Comparison of ENCODE assay signal across 15 cellular contexts in the genomic region with DNA sequence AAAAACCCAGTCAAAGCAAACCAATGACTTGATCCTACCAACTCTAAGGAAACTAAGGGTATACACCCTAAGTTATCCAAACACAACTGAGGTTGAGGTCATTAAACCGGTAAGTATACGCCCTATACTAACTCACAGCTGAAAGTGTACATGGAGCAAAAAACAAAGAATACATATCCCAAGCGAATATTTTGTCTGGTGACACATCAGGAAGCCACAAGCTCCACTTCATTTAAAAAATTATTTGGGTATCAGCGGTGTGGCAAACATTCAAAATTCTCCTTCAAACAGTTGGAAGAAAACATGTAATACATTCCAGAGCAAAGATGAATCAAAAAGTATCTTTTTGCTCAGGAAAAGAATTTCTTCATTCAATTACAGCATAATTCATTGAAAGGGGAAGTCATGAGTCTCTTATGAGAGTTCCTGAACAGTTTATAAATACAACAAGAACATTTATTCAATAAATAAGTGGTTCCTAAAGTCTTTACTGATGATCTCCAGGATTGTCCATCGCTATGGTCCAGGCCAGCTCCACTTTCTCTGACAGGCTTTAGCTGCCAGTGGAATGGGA. TPM values are rescaled to one million over a fixed set of nuclear protein-coding genes. Genes with fewer than 3 reads are reported as not detected.
DNase-seq lines count a peak whose midpoint lies in the region; ATAC-seq and TF ChIP-seq lines count a peak whose summit lies in the region.
"Had no signal": no experiment of that assay in that cellular context is flagged by ENCODE, and none has a peak within 500 bp of the region (broad histone marks: within the 10 kb centered on the region; RNA-seq: fewer than 3 reads in every experiment).

No MANE protein-coding gene starts in this region.

- H3K27ac ChIP-seq in colonic mucosa = peak overlapping the region; percentile 11
- H3K27ac ChIP-seq in spleen = peak overlapping the region; percentile 29 to 90 (median 83)
- peak overlapping the region in 1 of 4 donors; percentile 9 for H3K27ac ChIP-seq in esophagus muscularis mucosa (replicated peaks in 1 of 4)
- H3K27ac ChIP-seq: tibial artery had no signal

- peaks cover 54% of the 10 kb centered on the region for H3K36me3 Mint-ChIP-seq in T-helper 2 cell treated with Interferon-gamma antibody and Interleukin-4, amounts not matched to agents 5 μg/mL and 100 μg/mL, for 36 hours (ENCODE audit: low read depth)

- no peak for DNase-seq in T-helper 2 cell treated with Interferon-gamma antibody and Interleukin-4, amounts not matched to agents 5 μg/mL and 100 μg/mL, for 36 hours (ENCODE audit: low spot score)
- no peak for DNase-seq in T-helper 2 cell
- peak; percentile 40 for DNase-seq in M059J (ENCODE audit: low read depth)
- no peak for DNase-seq in colonic mucosa
- no peak for DNase-seq in spleen
- DNase-seq in stimulated activated CD4-positive, alpha-beta T cell treated with anti-CD3 and anti-CD28 coated beads, Interleukin-2, amount 100 ng/mL, for 24 hours = no peak
- no peak for DNase-seq in esophagus muscularis mucosa (ENCODE audit: extremely low spot score)
- DNase-seq: activated naive CD4-positive, alpha-beta T cell; cerebellar nuclear complex; DMS53; H7; NCI-H1436 treated with DMSO at 0.1 percent for 48 hours; tibial artery had no signal

- peak overlapping the region; percentile 94 for H3K27ac Mint-ChIP-seq in T-helper 2 cell treated with Interferon-gamma antibody and Interleukin-4, amounts not matched to agents 5 μg/mL and 100 μg/mL, for 36 hours

- H3K4me1 ChIP-seq in colonic mucosa (no peaks in the 10 kb centered on the region), spleen (peaks cover 34 to 88% (median 57%) of the 10 kb centered on the region in 6 donors), esophagus muscularis mucosa (no peaks in the 10 kb centered on the region)
- H3K4me1 ChIP-seq: tibial artery had no signal

- no peaks in the 10 kb centered on the region for H3K27me3 Mint-ChIP-seq in T-helper 2 cell treated with Interferon-gamma antibody and Interleukin-4, amounts not matched to agents 5 μg/mL and 100 μg/mL, for 36 hours (ENCODE audit: low read depth)

- H3K9me3 ChIP-seq in colonic mucosa (no peaks in the 10 kb centered on the region), spleen (no peaks in the 10 kb centered on the region), esophagus muscularis mucosa (no peaks in the 10 kb centered on the region)
- H3K9me3 ChIP-seq: tibial artery had no signal

- H3K4me3 ChIP-seq in colonic mucosa = no peak overlapping the region
- H3K4me3 ChIP-seq in spleen = peak overlapping the region in 1 of 8 donors; percentile 40
- no peak overlapping the region for H3K4me3 ChIP-seq in esophagus muscularis mucosa
- H3K4me3 ChIP-seq: GM12878, tibial artery had no signal

- intact Hi-C loops in colonic mucosa (cut with DNase I) = no loop called here
- intact Hi-C loops in spleen (cut with DNase I; ENCODE audit: low total_unique reads) = no loop called here
- intact Hi-C loops in esophagus muscularis mucosa (cut with DNase I) = no loop called here

- peak overlapping the region; percentile 79 for H3K4me3 Mint-ChIP-seq in T-helper 2 cell treated with Interferon-gamma antibody and Interleukin-4, amounts not matched to agents 5 μg/mL and 100 μg/mL, for 36 hours

- H3K9ac ChIP-seq in colonic mucosa (ENCODE audit: low read depth in 2 of 2, low read length in 2 of 2) = no peak overlapping the region

- no peak for TF ChIP-seq EP300 in esophagus muscularis mucosa (IDR thresholded peaks at IDR 0.05)

- H3K36me3 ChIP-seq in colonic mucosa (peaks cover 7% of the 10 kb centered on the region), spleen (peaks cover 0 to 28% (median 16%) of the 10 kb centered on the region in 6 donors), esophagus muscularis mucosa (peaks cover 0 to 4% (median 2%) of the 10 kb centered on the region in 4 donors)

- no peak for ATAC-seq in GM21576 (IDR thresholded peaks at IDR 0.05; ENCODE audit: unreplicated experiment)
- ATAC-seq: GM12878 had no signal

- TF ChIP-seq CTCF in colonic mucosa (IDR thresholded peaks at IDR 0.05) = no peak
- TF ChIP-seq CTCF in spleen (IDR thresholded peaks at IDR 0.05 in 8 of 11, conservative IDR thresholded peaks at IDR 0.05 in 3 of 11) = no peak
- no peak for TF ChIP-seq CTCF in esophagus muscularis mucosa (IDR thresholded peaks at IDR 0.05)

- WGBS in spleen, 5 donors = 42 to 60% (median 51%) methylated on average over 5 of the region's 5 CpGs
- WGBS in esophagus muscularis mucosa = 81% methylated on average over 5 of the region's 5 CpGs

- H3K9me3 Mint-ChIP-seq in T-helper 2 cell treated with Interferon-gamma antibody and Interleukin-4, amounts not matched to agents 5 μg/mL and 100 μg/mL, for 36 hours = no peaks in the 10 kb centered on the region

- peaks cover 59% of the 10 kb centered on the region for H3K4me1 Mint-ChIP-seq in T-helper 2 cell treated with Interferon-gamma antibody and Interleukin-4, amounts not matched to agents 5 μg/mL and 100 μg/mL, for 36 hours (ENCODE audit: low read depth)

- TF ChIP-seq POLR2A in spleen (IDR thresholded peaks at IDR 0.05) (no peak), esophagus muscularis mucosa (IDR thresholded peaks at IDR 0.05; ENCODE audit: low read depth) (no peak)

- H3K27me3 ChIP-seq in colonic mucosa (no peaks in the 10 kb centered on the region), spleen (replicated peaks in 1 of 7) (no peaks in the 10 kb centered on the region), esophagus muscularis mucosa (no peaks in the 10 kb centered on the region)

RNA-seq across cellular contexts. Expression of gene JAML, which starts 4.5 kb away (rescaled TPM):
- not detected in 2 replicates for total RNA-seq in M059J (2014; rRNA removed; shearing (Covaris generic))
- 10 to 100 TPM in 1 of 2 donors, 1 to 10 TPM in 1; 3.3 to 12.0 TPM for total RNA-seq in colonic mucosa
- 100 to 1,000 TPM in 2 of 7 donors, 10 to 100 TPM in 5; 45.5 to 180 (median 91.3) TPM for total RNA-seq in spleen
- 100 to 1,000 TPM in 1 of 3 donors, 10 to 100 TPM in 2; 18.2 to 154 (median 42.0) TPM for polyA plus RNA-seq in spleen
- 1 to 10 TPM in 3 of 4 donors, under 1 TPM in 1; 0.92 to 8.9 (median 1.2) TPM for total RNA-seq in esophagus muscularis mucosa
- total RNA-seq: H7 had no signal

RNA-seq across cellular contexts. Expression of gene MPZL3, which starts 22.8 kb away (rescaled TPM):
- 5.7 and 8.7 TPM in 2 replicates for total RNA-seq in M059J (2014; rRNA removed; shearing (Covaris generic))
- 10 to 100 TPM; 10.9 to 27.8 TPM for total RNA-seq in colonic mucosa
- total RNA-seq in spleen = 10 to 100 TPM in 3 of 7 donors, 1 to 10 TPM in 4; 4.3 to 12.9 (median 9.2) TPM
- polyA plus RNA-seq in spleen = 1 to 10 TPM; 2.0 to 2.1 (median 2.1) TPM
- total RNA-seq in esophagus muscularis mucosa = under 1 TPM; 0.42 to 0.52 (median 0.48) TPM

RNA-seq across cellular contexts. Expression of gene MPZL2, which starts 34.7 kb away (rescaled TPM):
- 13.6 and 19.6 TPM in 2 replicates for total RNA-seq in M059J (2014; rRNA removed; shearing (Covaris generic))
- total RNA-seq in colonic mucosa (100 to 1,000 TPM in 1 of 2 donors, 10 to 100 TPM in 1; 58.8 to 114 TPM), spleen (10 to 100 TPM in 3 of 7 donors, 1 to 10 TPM in 4; 7.0 to 18.4 (median 9.8) TPM), esophagus muscularis mucosa (10 to 100 TPM in 3 of 4 donors, 1 to 10 TPM in 1; 6.6 to 31.6 (median 13.9) TPM)
- 1 to 10 TPM; 1.6 to 2.0 (median 1.8) TPM for polyA plus RNA-seq in spleen

RNA-seq across cellular contexts. Expression of gene SCN2B, which starts 52.9 kb away (rescaled TPM):
- 0.05 and 0.32 TPM in 2 replicates for total RNA-seq in M059J (2014; rRNA removed; shearing (Covaris generic))
- total RNA-seq in colonic mucosa (under 1 TPM; 0.12 to 0.45 TPM), spleen (under 1 TPM in 3 of 7 donors, not detected in 4; 0.03 to 0.15 (median 0.14) TPM), esophagus muscularis mucosa (1 to 10 TPM in 1 of 4 donors, under 1 TPM in 3; 0.42 to 1.2 (median 0.67) TPM)
- under 1 TPM; 0.02 to 0.04 (median 0.03) TPM for polyA plus RNA-seq in spleen
- total RNA-seq: GM12878 had no signal
